In genomic region chr6:27096834-27097511, GRCh38 we compare ENCODE assay signal across 9 cellular contexts.
DNase-seq lines count a peak whose midpoint lies in the region; FAIRE-seq and TF ChIP-seq lines count a peak whose summit lies in the region.
"Had no signal": no experiment of that assay in that cellular context is flagged by ENCODE, and none has a peak within 500 bp of the region (broad histone marks: within the 10 kb centered on the region; RNA-seq: fewer than 3 reads in every experiment).

No MANE protein-coding gene starts in this region.

- no peak overlapping the region for H2BK5ac ChIP-seq in H1 (ENCODE audit: low read depth, low read length)

- H3K23ac ChIP-seq in H1 (ENCODE audit: insufficient read length) = no peak overlapping the region

- H4K5ac ChIP-seq in H1 (ENCODE audit: insufficient read length, low read depth, low read length) = no peak overlapping the region

- no peak overlapping the region for H3K27ac ChIP-seq in H1 (ENCODE audit: low read depth, low read length)
- no peak overlapping the region for H3K27ac ChIP-seq in muscle layer of duodenum (ENCODE audit: low read length)
- H3K27ac ChIP-seq in thymus (ENCODE audit: low read depth) = no peak overlapping the region
- H3K27ac ChIP-seq: BLaER1 had no signal

- TF ChIP-seq EP300 in H1 (IDR thresholded peaks at IDR 0.05; ENCODE audit: borderline replicate concordance in 1 of 2, low read depth in 2 of 2, low read length in 2 of 2) = no peak

- H2AFZ ChIP-seq in H1 (ENCODE audit: low read length) = peak overlapping the region; percentile 98

- H3K9me3 ChIP-seq in H1 (ENCODE audit: insufficient read depth in 2 of 2, low read depth in 1 of 2, low read length in 1 of 2) (no peaks in the 10 kb centered on the region), muscle layer of duodenum (ENCODE audit: control insufficient read depth in 1 of 2, low read length in 2 of 2) (peaks cover 0 to 4% of the 10 kb centered on the region in 2 donors), thymus (ENCODE audit: control insufficient read depth) (no peaks in the 10 kb centered on the region)

- WGBS in H1 (ENCODE audit: extremely low coverage in 1 of 2, insufficient coverage in 1 of 2, insufficient read length in 1 of 2, insufficient replicate concordance in 2 of 2, low coverage in 1 of 2, low lambda C conversion rate in 2 of 2, missing lambda C conversion rate in 1 of 2), 2 experiments = 2% methylated on average over 45 of the region's 45 CpGs; no CpG with 5 or more reads in 1 of the 2 experiments
- WGBS in thymus = 2% methylated on average over 45 of the region's 45 CpGs

- POLR2A ChIA-PET in H1 (lab: Charles Lee; ENCODE audit: partially characterized antibody) = interaction anchor here (0.7 to 1.0 kb wide), 2 partner anchors 36 to 51 kb away, joined by 3 to 4 read pairs; a partner anchor contains a TSS

- peak; percentile 13 for FAIRE-seq in H1 (lab: Jason Lieb, UNC)

- no peak for TF ChIP-seq POLR2A in H1 (IDR thresholded peaks at IDR 0.05; ENCODE audit: control extremely low read depth in 1 of 2, low read depth in 2 of 2, low read length in 2 of 2)

- no peak overlapping the region for H3K56ac ChIP-seq in H1 (replicated peaks; ENCODE audit: insufficient read length, low read depth, low read length)

- DNase-seq in NOMO-1 (lab: John Stamatoyannopoulos, UW; ENCODE audit: unreplicated experiment in 2 of 2) = peak; percentile 14 to 31
- DNase-seq in NOMO-1 treated with DMSO at 0.1 percent for 48 hours (lab: John Stamatoyannopoulos, UW; ENCODE audit: unreplicated experiment) = no peak
- DNase-seq in UCSD-AML1 (lab: John Stamatoyannopoulos, UW; ENCODE audit: unreplicated experiment) = peak; percentile 43
- peak; percentile 34 to 79 for DNase-seq in H1 (ENCODE audit: low read depth in 1 of 2, low spot score in 2 of 2)
- no peak for DNase-seq in LoVo (ENCODE audit: low spot score)
- no peak for DNase-seq in HuH-7.5 (ENCODE audit: low spot score)

- H4K91ac ChIP-seq in H1 (replicated peaks; ENCODE audit: insufficient read length, low read length) = peak overlapping the region; percentile 48

- no peak overlapping the region for H2BK15ac ChIP-seq in H1 (ENCODE audit: low read length)

- H3K4me1 ChIP-seq in H1 (replicated peaks in 1 of 4; ENCODE audit: control insufficient read depth in 3 of 4, insufficient read depth in 4 of 4, low read length in 3 of 4) (no peaks in the 10 kb centered on the region; a peak in 2 of 7 replicates), muscle layer of duodenum (ENCODE audit: control insufficient read depth in 1 of 2, insufficient read depth in 2 of 2, low read length in 2 of 2) (peaks cover 0 to 3% of the 10 kb centered on the region in 2 donors), thymus (ENCODE audit: control insufficient read depth, insufficient read depth, low read length) (peaks cover 4% of the 10 kb centered on the region)

- H4K20me1 ChIP-seq in H1 (replicated peaks in 1 of 2; ENCODE audit: control insufficient read depth in 1 of 2, insufficient read depth in 2 of 2, low read length in 2 of 2) = no peaks in the 10 kb centered on the region
- H4K20me1 ChIP-seq: BLaER1 had no signal

- no peaks in the 10 kb centered on the region for H3K79me2 ChIP-seq in H1 (ENCODE audit: control insufficient read depth in 1 of 2, insufficient read depth in 2 of 2, low read length in 2 of 2)

- peak overlapping the region; percentile 81 to 89 (median 86) for H3K4me3 ChIP-seq in H1 (ENCODE audit: extremely low read depth in 1 of 4, insufficient read depth in 2 of 4, low read depth in 3 of 4, low read length in 4 of 4)
- H3K4me3 ChIP-seq in muscle layer of duodenum (ENCODE audit: low read depth in 1 of 2, low read length in 2 of 2) = peak overlapping the region; percentile 48 to 56
- peak overlapping the region; percentile 39 for H3K4me3 ChIP-seq in thymus (ENCODE audit: low read length)
- H3K4me3 ChIP-seq: BLaER1 had no signal

- H3K9ac ChIP-seq in H1 (replicated peaks in 1 of 4; ENCODE audit: extremely low read depth in 1 of 4, low read depth in 3 of 4, low read length in 3 of 4) = peak overlapping the region in 1 of 4 experiments; percentile 67; a peak in 2 of 7 replicates
- H3K9ac ChIP-seq: BLaER1 had no signal

- no peak for TF ChIP-seq CTCF in H1 (IDR thresholded peaks at IDR 0.05; ENCODE audit: control extremely low read depth in 1 of 3, insufficient read depth in 1 of 3, low read depth in 1 of 3, low read length in 3 of 3)

- H3K27me3 ChIP-seq in H1 (replicated peaks in 1 of 4; ENCODE audit: control insufficient read depth in 3 of 4, extremely low read depth in 1 of 4, insufficient read depth in 3 of 4, low read length in 3 of 4) (no peaks in the 10 kb centered on the region; a peak in 1 of 7 replicates), muscle layer of duodenum (ENCODE audit: low read depth, low read length) (peaks cover 21% of the 10 kb centered on the region), thymus (ENCODE audit: control insufficient read depth, insufficient read depth) (peaks cover 33% of the 10 kb centered on the region)

- H2BK12ac ChIP-seq in H1 (ENCODE audit: low read depth, low read length) = 0 out of 2 replicates have a peak overlapping the region, but pooled peaks have one; percentile 3

- CTCF ChIA-PET in H1 (lab: Charles Lee; ENCODE audit: partially characterized antibody) = no interaction called here

- no peak overlapping the region for H2BK120ac ChIP-seq in H1 (replicated peaks; ENCODE audit: low read depth, low read length)

- 0 out of 4 replicates have a peak, but pooled peaks of 1 of the 2 experiments have one; percentile 2 for TF ChIP-seq RAD21 in H1 (IDR thresholded peaks at IDR 0.05 in 1 of 2, conservative IDR thresholded peaks at IDR 0.05 in 1 of 2; ENCODE audit: low read depth in 2 of 2, low read length in 2 of 2)

- no peak overlapping the region for H3K4ac ChIP-seq in H1 (replicated peaks; ENCODE audit: insufficient read length, low read depth, low read length)

- no peak overlapping the region for H2AK5ac ChIP-seq in H1 (ENCODE audit: low read depth, low read length)

- peaks cover 6% of the 10 kb centered on the region for H3K23me2 ChIP-seq in H1 (ENCODE audit: low read depth, low read length)

- H3K14ac ChIP-seq in H1 (ENCODE audit: insufficient read length) = no peak overlapping the region

- H3K18ac ChIP-seq in H1 (ENCODE audit: extremely low read depth, low read length) = peak overlapping the region; percentile 89; the same call in 1 of the 2 replicates

- H3K36me3 ChIP-seq in H1 (ENCODE audit: control insufficient read depth in 2 of 4, insufficient read depth in 4 of 4, low read length in 3 of 4) = no peaks in the 10 kb centered on the region
- no peaks in the 10 kb centered on the region for H3K36me3 ChIP-seq in muscle layer of duodenum (ENCODE audit: control insufficient read depth in 1 of 2, insufficient read depth in 2 of 2, low read length in 2 of 2)
- no peaks in the 10 kb centered on the region for H3K36me3 ChIP-seq in thymus (ENCODE audit: control insufficient read depth, insufficient read depth)
- H3K36me3 ChIP-seq: BLaER1 had no signal

- no peaks in the 10 kb centered on the region for H3K79me1 ChIP-seq in H1 (ENCODE audit: low read depth, low read length)

- peak overlapping the region; percentile 73 to 86 for H3K4me2 ChIP-seq in H1 (ENCODE audit: insufficient read depth in 1 of 2, low read depth in 2 of 2, low read length in 2 of 2)
- H3K4me2 ChIP-seq: BLaER1 had no signal

- no peak overlapping the region for H2BK20ac ChIP-seq in H1 (ENCODE audit: low read length)

- no peak overlapping the region for H4K8ac ChIP-seq in H1 (ENCODE audit: extremely low read depth, insufficient read depth, low read length)

TF ChIP-seq in H1, 55 proteins besides CTCF, POLR2A, EP300 and RAD21:
- peak; percentile 98 for TF ChIP-seq TBP (IDR thresholded peaks at IDR 0.05; ENCODE audit: low read depth, low read length)
- TF ChIP-seq RBBP5 (IDR thresholded peaks at IDR 0.05; ENCODE audit: borderline replicate concordance, low read depth, low read length) = peak; percentile 67; the same call in 1 of the 2 replicates
- TF ChIP-seq HDAC6 (IDR thresholded peaks at IDR 0.05; ENCODE audit: low read depth, low read length) = no peak
- TF ChIP-seq HDAC2 (IDR thresholded peaks at IDR 0.05; ENCODE audit: borderline replicate concordance in 1 of 2, low read depth in 2 of 2, low read length in 2 of 2) = 0 out of 4 replicates have a peak, but pooled peaks of 1 of the 2 experiments have one; percentile 77
- peak; percentile 53; the same call in 1 of the 2 replicates for TF ChIP-seq BACH1 (IDR thresholded peaks at IDR 0.05; ENCODE audit: low read length)
- peak; percentile 89 for TF ChIP-seq ASH2L (IDR thresholded peaks at IDR 0.05; ENCODE audit: low read length)
- peak; percentile 64 for TF ChIP-seq KDM4A (IDR thresholded peaks at IDR 0.05; ENCODE audit: low read depth, low read length, severe bottlenecking)
- peak; percentile 38; the same call in 1 of the 2 replicates for TF ChIP-seq SUZ12 (IDR thresholded peaks at IDR 0.05; ENCODE audit: low read length)
- peak; percentile 63 for TF ChIP-seq MAX (IDR thresholded peaks at IDR 0.05)
- TF ChIP-seq CHD2 (IDR thresholded peaks at IDR 0.05; ENCODE audit: low read length) = no peak
- no peak for TF ChIP-seq TAF7 (optimal IDR thresholded peaks at IDR 0.05; ENCODE audit: borderline replicate concordance, low read depth, low read length)
- peak; percentile 36 for TF ChIP-seq E2F6 (IDR thresholded peaks at IDR 0.05)

Comparison
In these comparisons a context has a peak if more than half of its experiments do, and no peak if none do; other contexts are left out.
1. DNase-seq: peak in NOMO-1 (2 of 2), UCSD-AML1 (single experiment) and H1 (2 of 2); none in NOMO-1 treated with DMSO at 0.1 percent for 48 hours (single experiment), LoVo (single experiment) and HuH-7.5 (single experiment).
2. Peak in every context shown above with its lines, with median percentiles within 50 percentile points of each other: H3K4me3 ChIP-seq.